Comparison of ENCODE assay signal across 8 cellular contexts in the genomic region with DNA sequence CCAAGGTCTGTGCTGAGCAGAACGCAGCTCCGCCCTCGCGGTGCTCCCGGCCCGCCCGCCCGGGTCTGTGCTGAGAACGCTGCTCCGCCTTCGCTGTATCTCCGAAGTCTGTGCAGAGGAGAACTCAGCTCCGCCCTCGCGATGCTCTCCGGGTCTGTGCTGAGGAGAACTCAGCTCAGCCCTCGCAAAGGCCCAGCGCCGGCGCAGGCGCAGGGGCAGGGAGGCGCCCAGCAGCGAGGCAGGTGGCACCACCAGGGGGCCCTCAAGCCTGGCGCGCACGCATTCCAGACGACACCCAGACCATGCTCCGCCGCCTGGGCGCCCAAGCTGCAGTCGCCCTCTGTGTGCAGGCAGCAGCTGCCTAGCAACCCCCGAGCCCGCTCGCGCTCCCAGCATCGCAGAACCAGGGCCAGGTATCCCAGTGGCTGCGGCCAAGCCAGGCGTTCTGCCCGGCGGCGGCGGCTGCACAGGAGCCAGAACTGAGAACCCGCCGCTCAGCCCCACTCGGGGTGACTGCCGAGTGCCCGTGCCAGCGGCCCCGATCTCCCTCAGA.
A peak's percentile ranks its signal among the peaks of the same experiment; 100 is the strongest.
DNase-seq lines count a peak whose midpoint lies in the region; TF ChIP-seq lines count a peak whose summit lies in the region.
"Not testable (repeated sequence)": the region's sequence is repeated elsewhere in the genome, so short reads cannot be mapped to it uniquely, and the experiment has no call there.

No MANE protein-coding gene starts in this region.

- CTCF ChIA-PET in Caco-2 (lab: Charles Lee), result not testable (repeated sequence)

- H3K14ac ChIP-seq in trophoblast cell (ENCODE audit: low read length), result not testable (repeated sequence)

- H3K36me3 Mint-ChIP-seq in Caco-2 (ENCODE audit: insufficient read depth, unreplicated experiment), result not testable (repeated sequence)

- H3K9me3 Mint-ChIP-seq in Caco-2 (ENCODE audit: unreplicated experiment), result not testable (repeated sequence)

- H3K79me1 ChIP-seq in trophoblast cell (ENCODE audit: low read length), result not testable (repeated sequence)

- in situ Hi-C loops in SK-MEL-5 (cut with HindIII; ENCODE audit: low pct_unique_long_range_greater_than_20kb, low sequenced_read_pairs), result not testable (repeated sequence)

- H3K9me3 ChIP-seq in Caco-2; esophagus (ENCODE audit: control insufficient read depth in 2 of 2, insufficient read depth in 1 of 2, low read depth in 1 of 2, low read length in 1 of 2); iPS-18a (ENCODE audit: control insufficient read depth, low read depth, low read length); trophoblast cell (ENCODE audit: insufficient read depth, low read depth, low read length): not testable (repeated sequence)

- not testable (repeated sequence) for H3K27ac ChIP-seq in esophagus (ENCODE audit: low read depth in 2 of 2, low read length in 1 of 2); iPS-18a (ENCODE audit: low read length); trophoblast cell (ENCODE audit: low read depth, low read length)

- not testable (repeated sequence) for H4K12ac ChIP-seq in trophoblast cell (ENCODE audit: low read depth, low read length)

- not testable (repeated sequence) for H3K4me1 Mint-ChIP-seq in Caco-2 (ENCODE audit: low read depth, unreplicated experiment)

- not testable (repeated sequence) for BruUV-seq in Caco-2 (replicated peaks; lab: Mats Ljungman, UMichigan)

- H2BK12ac ChIP-seq in trophoblast cell (ENCODE audit: low read length), result not testable (repeated sequence)

- not testable (repeated sequence) for H3K27me3 ChIP-seq in Caco-2 (replicated peaks; ENCODE audit: control insufficient read depth, insufficient read depth, low read length); esophagus (ENCODE audit: control insufficient read depth in 1 of 2, insufficient read depth in 2 of 2, low read length in 2 of 2); trophoblast cell (ENCODE audit: insufficient read depth, low read length)
- H3K27me3 ChIP-seq in iPS-18a (ENCODE audit: control insufficient read depth, insufficient read depth, low read length), result peaks cover 35% of the 10 kb centered on the region

- not testable (repeated sequence) for H3K79me2 ChIP-seq in trophoblast cell (ENCODE audit: control insufficient read depth, insufficient read depth, low read length, poor library complexity)

- POLR2A ChIA-PET in Caco-2 (lab: Charles Lee), result not testable (repeated sequence)

- intact Hi-C loops in Caco-2 (cut with micrococcal nuclease; ENCODE audit: unreplicated experiment), result not testable (repeated sequence)

- H3K23ac ChIP-seq in trophoblast cell (ENCODE audit: low read length), result not testable (repeated sequence)

- H3K27me3 Mint-ChIP-seq in Caco-2 (ENCODE audit: insufficient read depth, unreplicated experiment), result not testable (repeated sequence)

- H2BK120ac ChIP-seq in trophoblast cell (ENCODE audit: insufficient read depth, low read length, poor library complexity), result not testable (repeated sequence)

- H3K4me3 ChIP-seq in Caco-2 (ENCODE audit: low read depth, low read length), result peak overlapping the region; percentile 18
- peak overlapping the region; percentile 13 to 30 for H3K4me3 ChIP-seq in esophagus (ENCODE audit: low read depth in 1 of 2, low read length in 2 of 2)
- H3K4me3 ChIP-seq in iPS-18a (ENCODE audit: low read length), result peak overlapping the region; percentile 57
- H3K4me3 ChIP-seq in trophoblast cell (ENCODE audit: low read depth, low read length), result peak overlapping the region; percentile 59

- H4K8ac ChIP-seq in trophoblast cell (ENCODE audit: low read depth, low read length), result peak overlapping the region; percentile 60

- not testable (repeated sequence) for H3K18ac ChIP-seq in trophoblast cell (ENCODE audit: low read length)

- 11 to 28% methylated on average over 28 to 49 of the region's 49 CpGs for WGBS in esophagus, 2 donors
- WGBS in trophoblast cell (ENCODE audit: extremely low coverage, insufficient coverage, insufficient read length), result no CpG with 5 or more reads among the region's 49 CpGs

- peak in 1 of 2 experiments; percentile 35 for TF ChIP-seq CTCF in Caco-2 (IDR thresholded peaks at IDR 0.05; ENCODE audit: insufficient read depth in 1 of 2, low read depth in 1 of 2, low read length in 1 of 2, severe bottlenecking in 1 of 2, unreplicated experiment in 1 of 2)

- H3K9ac ChIP-seq in iPS-18a (ENCODE audit: low read length); trophoblast cell (ENCODE audit: low read length): not testable (repeated sequence)

- H4K91ac ChIP-seq in trophoblast cell (ENCODE audit: low read depth, low read length), result not testable (repeated sequence)

- not testable (repeated sequence) for H3K36me3 ChIP-seq in Caco-2 (ENCODE audit: control insufficient read depth, insufficient read depth, low read length); esophagus (ENCODE audit: control insufficient read depth in 2 of 2, insufficient read depth in 2 of 2, low read length in 1 of 2); iPS-18a (ENCODE audit: control insufficient read depth, low read depth, low read length); trophoblast cell (ENCODE audit: control insufficient read depth in 1 of 2, insufficient read depth in 2 of 2, low read length in 2 of 2)

- H3K4me3 Mint-ChIP-seq in Caco-2 (ENCODE audit: unreplicated experiment), result peak overlapping the region; percentile 22

- not testable (repeated sequence) for H3K27ac Mint-ChIP-seq in Caco-2 (ENCODE audit: unreplicated experiment)

- not testable (repeated sequence) for H2AFZ ChIP-seq in trophoblast cell (ENCODE audit: insufficient read depth, low read length, poor library complexity)

- H3K4me2 ChIP-seq in trophoblast cell (ENCODE audit: low read length), result peak overlapping the region; percentile 61

- H3K4ac ChIP-seq in trophoblast cell (ENCODE audit: low read depth, low read length), result not testable (repeated sequence)

- H2BK5ac ChIP-seq in trophoblast cell (ENCODE audit: low read depth, low read length, poor library complexity), result not testable (repeated sequence)

- H3K4me1 ChIP-seq in Caco-2; esophagus (ENCODE audit: control insufficient read depth in 2 of 2, insufficient read depth in 2 of 2, low read length in 1 of 2); iPS-18a (ENCODE audit: control insufficient read depth, low read depth, low read length); trophoblast cell (ENCODE audit: control insufficient read depth in 1 of 2, insufficient read depth in 2 of 2, low read length in 2 of 2): not testable (repeated sequence)

- H2AK5ac ChIP-seq in trophoblast cell (ENCODE audit: low read length), result not testable (repeated sequence)

- peak; percentile 69 to 79 for DNase-seq in Caco-2
- peak; percentile 22 for DNase-seq in NCI-H1105 (lab: John Stamatoyannopoulos, UW)
- peak; percentile 76 for DNase-seq in SK-MEL-5 (ENCODE audit: low read depth, low spot score)
- peak in 42 of 56 donors; percentile 3 to 87 (median 65) for DNase-seq in amygdala (lab: John Stamatoyannopoulos, UW)
- peak; percentile 13 to 23 for DNase-seq in trophoblast cell
- peak; percentile 13 for DNase-seq in superior temporal gyrus (ENCODE audit: extremely low spot score)

Comparison
In these comparisons a context has a peak if more than half of its experiments do, and no peak if none do; other contexts are left out.
1. DNase-seq: peak in every context shown above with its lines; median percentile 76 in SK-MEL-5; 74 in Caco-2; 65 in amygdala; 22 in NCI-H1105; 18 in trophoblast cell; 13 in superior temporal gyrus.